ENCODE assay signal across 29 cellular contexts in the genomic region with DNA sequence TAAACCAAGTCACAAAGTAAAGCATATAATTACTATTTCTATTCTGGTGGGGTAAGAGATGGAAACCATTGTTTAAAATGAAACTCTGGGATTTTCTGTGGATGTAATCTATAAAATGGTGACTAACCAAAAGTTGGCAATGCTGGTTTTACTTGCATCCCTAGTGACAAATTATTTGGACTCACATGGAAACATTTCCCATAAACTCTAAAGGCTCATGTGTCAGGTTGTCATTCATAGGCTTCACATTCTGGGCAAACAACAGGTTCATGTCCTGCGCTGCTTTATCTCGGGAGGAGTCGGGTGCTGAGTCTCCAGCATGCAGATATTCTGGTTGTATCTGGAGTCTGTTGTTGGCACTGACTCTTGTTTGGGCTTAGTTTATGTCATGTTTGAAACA.
"Had no signal": no experiment of that assay in that cellular context is flagged by ENCODE, and none has a peak within 500 bp of the region (broad histone marks: within the 10 kb centered on the region; RNA-seq: fewer than 3 reads in every experiment).

No MANE protein-coding gene starts in this region.

- H3K4me3 ChIP-seq: stomach, suprapubic skin, testis, thoracic aorta, thyroid gland, tibial artery, tibial nerve, transverse colon, upper lobe of left lung, upper lobe of right lung, uterus, vagina had no signal

- FAIRE-seq: urothelium cell line had no signal

- H3K36me3 Mint-ChIP-seq: stimulated activated effector memory CD8-positive, alpha-beta T cell treated with anti-CD3 and anti-CD28 coated beads, Interleukin-12 subunit alpha, Interleukin-12 subunit beta, amount 100 ng/mL, for 72 hours had no signal

- DNase-seq: stimulated activated CD4-positive, alpha-beta T cell treated with anti-CD3 and anti-CD28 coated beads, Interleukin-2, amount 100 ng/mL, for 48 hours; stimulated activated CD4-positive, alpha-beta T cell treated with anti-CD3 and anti-CD28 coated beads, Interleukin-4, amount 100 ng/mL, for 1 hour; stimulated activated CD4-positive, alpha-beta T cell treated with anti-CD3 and anti-CD28 coated beads, Interleukin-4, amount 100 ng/mL, for 24 hours; stimulated activated CD4-positive, alpha-beta T cell treated with anti-CD3 and anti-CD28 coated beads, Interleukin-4, amount 100 ng/mL, for 4 hours; stimulated activated CD8-positive, alpha-beta memory T cell treated with anti-CD3 and anti-CD28 coated beads, Interleukin-4, amount 100 ng/mL, for 48 hours; stimulated activated naive B cell treated with anti-CD40 and anti-IgM and Interleukin-4, amounts not matched to agents 10 μg/mL and 1 μg/mL and 100 μg/mL, for 72 hours; stimulated activated naive CD4-positive, alpha-beta T cell; stimulated activated naive CD4-positive, alpha-beta T cell treated with Interleukin-2 at 50 U/mL for 16 hours; stimulated activated naive CD8-positive, alpha-beta T cell treated with anti-CD3 and anti-CD28 coated beads, Interleukin-15, amount 100 ng/mL, for 72 hours; stimulated activated naive CD8-positive, alpha-beta T cell treated with anti-CD3 and anti-CD28 coated beads, Interleukin-15, Interleukin-2, amounts not matched to agents 100 U/mL and 50 U/mL, for 24 hours; stomach; substantia nigra; testis; thyroid gland; tibial artery; transverse colon; trophoblast cell; upper lobe of right lung; uterus had no signal

- H3K9me3 ChIP-seq: stomach, suprapubic skin, testis, thoracic aorta, thyroid gland, tibial artery, transverse colon, upper lobe of left lung, upper lobe of right lung, uterus, vagina had no signal

- ATAC-seq: stimulated activated effector memory CD8-positive, alpha-beta T cell treated with anti-CD3 and anti-CD28 coated beads, Interleukin-12 subunit alpha, Interleukin-12 subunit beta, amount 100 ng/mL, for 72 hours; stimulated activated memory B cell treated with anti-CD40 and anti-IgM and Interleukin-4, amounts not matched to agents 10 μg/mL and 1 μg/mL and 100 μg/mL, for 72 hours; stimulated activated naive B cell treated with anti-CD40 and anti-IgM and Interleukin-4, amounts not matched to agents 10 μg/mL and 1 μg/mL and 100 μg/mL, for 72 hours; stimulated activated naive CD8-positive, alpha-beta T cell treated with anti-CD3 and anti-CD28 coated beads, Interleukin-15, amount 100 ng/mL, for 72 hours; stimulated activated naive CD8-positive, alpha-beta T cell treated with anti-CD3 and anti-CD28 coated beads, Interleukin-15, Interleukin-2, amounts not matched to agents 100 U/mL and 50 U/mL, for 24 hours; upper lobe of right lung had no signal

- H3K27me3 Mint-ChIP-seq: stimulated activated memory B cell treated with anti-CD40 and anti-IgM and Interleukin-4, amounts not matched to agents 10 μg/mL and 1 μg/mL and 100 μg/mL, for 72 hours; stimulated activated naive B cell treated with anti-CD40 and anti-IgM and Interleukin-4, amounts not matched to agents 10 μg/mL and 1 μg/mL and 100 μg/mL, for 72 hours; stimulated activated naive CD8-positive, alpha-beta T cell treated with anti-CD3 and anti-CD28 coated beads, Interleukin-15, amount 100 ng/mL, for 72 hours; stimulated activated naive CD8-positive, alpha-beta T cell treated with anti-CD3 and anti-CD28 coated beads, Interleukin-15, Interleukin-2, amounts not matched to agents 100 ng/mL and 50 ng/mL, for 24 hours; type B pancreatic cell had no signal

- H3K27me3 ChIP-seq: stomach, suprapubic skin, testis, thyroid gland, tibial artery, tibial nerve, transverse colon, upper lobe of left lung, upper lobe of right lung, uterus, vagina had no signal

- H3K27ac ChIP-seq: stomach, suprapubic skin, testis, thoracic aorta, thyroid gland, tibial artery, tibial nerve, transverse colon, upper lobe of left lung, upper lobe of right lung, vagina had no signal

- H3K27ac Mint-ChIP-seq: stimulated activated effector memory CD8-positive, alpha-beta T cell treated with anti-CD3 and anti-CD28 coated beads, Interleukin-12 subunit alpha, Interleukin-12 subunit beta, amount 100 ng/mL, for 72 hours; stimulated activated memory B cell treated with anti-CD40 and anti-IgM and Interleukin-4, amounts not matched to agents 10 μg/mL and 1 μg/mL and 100 μg/mL, for 72 hours; stimulated activated naive B cell treated with anti-CD40 and anti-IgM and Interleukin-4, amounts not matched to agents 10 μg/mL and 1 μg/mL and 100 μg/mL, for 72 hours; stimulated activated naive CD8-positive, alpha-beta T cell treated with anti-CD3 and anti-CD28 coated beads, Interleukin-15, amount 100 ng/mL, for 72 hours; stimulated activated naive CD8-positive, alpha-beta T cell treated with anti-CD3 and anti-CD28 coated beads, Interleukin-15, Interleukin-2, amounts not matched to agents 100 ng/mL and 50 ng/mL, for 24 hours; type B pancreatic cell had no signal

- H3K4me1 ChIP-seq: stomach, suprapubic skin, tibial artery, transverse colon, upper lobe of left lung, upper lobe of right lung, uterus, vagina had no signal

- H3K36me3 ChIP-seq: suprapubic skin, thoracic aorta, thyroid gland, tibial artery, transverse colon, upper lobe of right lung, uterus, vagina had no signal

- H3K9me3 Mint-ChIP-seq: stimulated activated effector memory CD8-positive, alpha-beta T cell treated with anti-CD3 and anti-CD28 coated beads, Interleukin-12 subunit alpha, Interleukin-12 subunit beta, amount 100 ng/mL, for 72 hours; stimulated activated memory B cell treated with anti-CD40 and anti-IgM and Interleukin-4, amounts not matched to agents 10 μg/mL and 1 μg/mL and 100 μg/mL, for 72 hours; stimulated activated naive B cell treated with anti-CD40 and anti-IgM and Interleukin-4, amounts not matched to agents 10 μg/mL and 1 μg/mL and 100 μg/mL, for 72 hours; stimulated activated naive CD8-positive, alpha-beta T cell treated with anti-CD3 and anti-CD28 coated beads, Interleukin-15, amount 100 ng/mL, for 72 hours; stimulated activated naive CD8-positive, alpha-beta T cell treated with anti-CD3 and anti-CD28 coated beads, Interleukin-15, Interleukin-2, amounts not matched to agents 100 ng/mL and 50 ng/mL, for 24 hours had no signal

- H3K4me3 Mint-ChIP-seq: stimulated activated effector memory CD8-positive, alpha-beta T cell treated with anti-CD3 and anti-CD28 coated beads, Interleukin-12 subunit alpha, Interleukin-12 subunit beta, amount 100 ng/mL, for 72 hours; stimulated activated memory B cell treated with anti-CD40 and anti-IgM and Interleukin-4, amounts not matched to agents 10 μg/mL and 1 μg/mL and 100 μg/mL, for 72 hours; stimulated activated naive B cell treated with anti-CD40 and anti-IgM and Interleukin-4, amounts not matched to agents 10 μg/mL and 1 μg/mL and 100 μg/mL, for 72 hours; stimulated activated naive CD8-positive, alpha-beta T cell treated with anti-CD3 and anti-CD28 coated beads, Interleukin-15, amount 100 ng/mL, for 72 hours; stimulated activated naive CD8-positive, alpha-beta T cell treated with anti-CD3 and anti-CD28 coated beads, Interleukin-15, Interleukin-2, amounts not matched to agents 100 ng/mL and 50 ng/mL, for 24 hours; type B pancreatic cell had no signal
